In genomic region chr2:233867993-233868532, GRCh38 we compare ENCODE assay signal across 1 cellular context.
TF ChIP-seq lines count a peak whose summit lies in the region.

TSS of gene MSL3B (minus strand) at chr2:233868386.

TF ChIP-seq in HEK293, 187 proteins besides CTCF, POLR2A, EP300 and RAD21 (continued from another document):
- TF ChIP-seq ZNF776 (tag by site-specific recombination; IDR thresholded peaks at IDR 0.05; ENCODE audit: borderline replicate concordance) (no peak), ZNF146 (tag by site-specific recombination; IDR thresholded peaks at IDR 0.05) (no peak), GLI2 (tag by site-specific recombination; IDR thresholded peaks at IDR 0.05; ENCODE audit: borderline replicate concordance, low read depth) (no peak), ZIC2 (tag by site-specific recombination; IDR thresholded peaks at IDR 0.05) (0 out of 2 replicates have a peak, but pooled peaks have one; percentile 44), HOXD13 (CRISPR knock-in tag; IDR thresholded peaks at IDR 0.05; ENCODE audit: borderline replicate concordance) (no peak), ZNF398 (tag by site-specific recombination; IDR thresholded peaks at IDR 0.05) (no peak), ZNF175 (tag by site-specific recombination; IDR thresholded peaks at IDR 0.05) (no peak), ZNF518A (tag by site-specific recombination; conservative IDR thresholded peaks at IDR 0.05; ENCODE audit: low read depth) (peak; percentile 60), ZNF792 (tag by site-specific recombination; IDR thresholded peaks at IDR 0.05) (no peak), ZNF394 (tag by site-specific recombination; IDR thresholded peaks at IDR 0.05; ENCODE audit: borderline replicate concordance) (no peak), ZNF701 (tag by site-specific recombination; IDR thresholded peaks at IDR 0.05) (no peak), ZNF2 (tag by site-specific recombination; IDR thresholded peaks at IDR 0.05) (no peak), REST (tag by site-specific recombination; IDR thresholded peaks at IDR 0.05) (no peak), ZNF335 (tag by site-specific recombination; conservative IDR thresholded peaks at IDR 0.05) (peak; percentile 66), ZNF157 (tag by site-specific recombination; IDR thresholded peaks at IDR 0.05) (no peak), ZNF488 (tag by site-specific recombination; IDR thresholded peaks at IDR 0.05) (no peak), ZNF677 (tag by site-specific recombination; IDR thresholded peaks at IDR 0.05) (no peak), SP2 (tag by site-specific recombination; IDR thresholded peaks at IDR 0.05) (no peak), PATZ1 (tag by site-specific recombination; IDR thresholded peaks at IDR 0.05) (no peak), ZNF624 (tag by site-specific recombination; IDR thresholded peaks at IDR 0.05) (no peak), MEIS1 (CRISPR knock-in tag; IDR thresholded peaks at IDR 0.05; ENCODE audit: borderline replicate concordance) (no peak), ZNF514 (tag by site-specific recombination; IDR thresholded peaks at IDR 0.05) (no peak), ZBTB7A (tag by site-specific recombination; IDR thresholded peaks at IDR 0.05; ENCODE audit: low read depth) (no peak)
- TF ChIP-seq, protein P1, sequence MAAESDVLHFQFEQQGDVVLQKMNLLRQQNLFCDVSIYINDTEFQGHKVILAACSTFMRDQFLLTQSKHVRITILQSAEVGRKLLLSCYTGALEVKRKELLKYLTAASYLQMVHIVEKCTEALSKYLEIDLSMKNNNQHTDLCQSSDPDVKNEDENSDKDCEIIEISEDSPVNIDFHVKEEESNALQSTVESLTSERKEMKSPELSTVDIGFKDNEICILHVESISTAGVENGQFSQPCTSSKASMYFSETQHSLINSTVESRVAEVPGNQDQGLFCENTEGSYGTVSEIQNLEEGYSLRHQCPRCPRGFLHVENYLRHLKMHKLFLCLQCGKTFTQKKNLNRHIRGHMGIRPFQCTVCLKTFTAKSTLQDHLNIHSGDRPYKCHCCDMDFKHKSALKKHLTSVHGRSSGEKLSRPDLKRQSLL (tag by site-specific recombination; IDR thresholded peaks at IDR 0.05): no peak
- TF ChIP-seq, protein P2, sequence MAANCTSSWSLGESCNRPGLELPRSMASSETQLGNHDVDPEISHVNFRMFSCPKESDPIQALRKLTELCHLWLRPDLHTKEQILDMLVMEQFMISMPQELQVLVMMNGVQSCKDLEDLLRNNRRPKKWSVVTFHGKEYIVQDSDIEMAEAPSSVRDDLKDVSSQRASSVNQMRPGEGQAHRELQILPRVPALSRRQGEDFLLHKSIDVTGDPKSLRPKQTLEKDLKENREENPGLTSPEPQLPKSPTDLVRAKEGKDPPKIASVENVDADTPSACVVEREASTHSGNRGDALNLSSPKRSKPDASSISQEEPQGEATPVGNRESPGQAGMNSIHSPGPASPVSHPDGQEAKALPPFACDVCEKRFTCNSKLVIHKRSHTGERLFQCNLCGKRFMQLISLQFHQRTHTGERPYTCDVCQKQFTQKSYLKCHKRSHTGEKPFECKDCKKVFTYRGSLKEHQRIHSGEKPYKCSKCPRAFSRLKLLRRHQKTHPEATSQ (tag by site-specific recombination; IDR thresholded peaks at IDR 0.05): no peak
